Comparison of ENCODE assay signal across 13 cellular contexts in genomic region chr6:165846123-165846966, GRCh38.
A peak's percentile ranks its signal among the peaks of the same experiment; 100 is the strongest.
DNase-seq lines count a peak whose midpoint lies in the region; ATAC-seq and TF ChIP-seq lines count a peak whose summit lies in the region.
"Had no signal": no experiment of that assay in that cellular context is flagged by ENCODE, and none has a peak within 500 bp of the region (broad histone marks: within the 10 kb centered on the region; RNA-seq: fewer than 3 reads in every experiment).

No MANE protein-coding gene starts in this region.

- H3K36me3 ChIP-seq in adipocyte (ENCODE audit: control insufficient read depth, insufficient read depth, low read length, severe bottlenecking) (no peaks in the 10 kb centered on the region), mucosa of descending colon (ENCODE audit: low read depth) (no peaks in the 10 kb centered on the region), upper lobe of right lung (no peaks in the 10 kb centered on the region)
- H3K36me3 ChIP-seq: SJCRH30 had no signal

- intact Hi-C loops in mucosa of descending colon (cut with DNase I, micrococcal nuclease), result no loop called here
- intact Hi-C loops in upper lobe of right lung (cut with DNase I), result no loop called here

- H3K27me3 ChIP-seq in adipocyte (replicated peaks; ENCODE audit: control insufficient read depth, insufficient read depth, low read length) (peaks cover 40% of the 10 kb centered on the region), upper lobe of right lung (peaks cover 17% of the 10 kb centered on the region)

- no peaks in the 10 kb centered on the region for H3K9me3 ChIP-seq in adipocyte (ENCODE audit: control insufficient read depth, low read length)
- no peaks in the 10 kb centered on the region for H3K9me3 ChIP-seq in mucosa of descending colon
- H3K9me3 ChIP-seq in upper lobe of right lung, result no peaks in the 10 kb centered on the region
- H3K9me3 ChIP-seq: SJCRH30 had no signal

- H3K4me3 ChIP-seq in adipocyte (ENCODE audit: low read length), result peak overlapping the region; percentile 74
- no peak overlapping the region for H3K4me3 ChIP-seq in mucosa of descending colon
- H3K4me3 ChIP-seq in upper lobe of right lung, result peak overlapping the region; percentile 17
- H3K4me3 ChIP-seq: SJCRH30 had no signal

- ATAC-seq in mucosa of descending colon (peak; percentile 84), upper lobe of right lung (no peak), GM18873 (IDR thresholded peaks at IDR 0.05; ENCODE audit: low FRiP score, unreplicated experiment) (no peak)
- ATAC-seq: HepG2; natural killer cell treated with Interleukin-12 subunit alpha and Interleukin-12 subunit beta and Interleukin-15 and Interleukin-18, amount 100 ng/mL, for 72 hours had no signal

- DNase-seq in NCI-H2196 (lab: John Stamatoyannopoulos, UW; ENCODE audit: unreplicated experiment) (peak; percentile 11), NCI-H2196 treated with DMSO at 0.1 percent for 48 hours (lab: John Stamatoyannopoulos, UW; ENCODE audit: unreplicated experiment) (no peak), adipocyte (ENCODE audit: low read depth) (no peak), mucosa of descending colon (peak in 2 of 3 donors; percentile 62 to 89), upper lobe of right lung (no peak), midbrain (lab: John Stamatoyannopoulos, UW) (no peak), NCI-H2107 treated with DMSO at 0.1 percent for 48 hours (lab: John Stamatoyannopoulos, UW; ENCODE audit: unreplicated experiment) (no peak)
- DNase-seq: GF-D8; SJCRH30; stimulated activated CD4-positive, alpha-beta T cell treated with anti-CD3 and anti-CD28 coated beads, Interleukin-4, amount 100 ng/mL, for 1 hour had no signal

- TF ChIP-seq CTCF in mucosa of descending colon (IDR thresholded peaks at IDR 0.05) (no peak), upper lobe of right lung (IDR thresholded peaks at IDR 0.05) (no peak)

- peaks cover 15% of the 10 kb centered on the region for H3K4me1 ChIP-seq in adipocyte (ENCODE audit: control insufficient read depth, insufficient read depth, low read length)
- peaks cover 34% of the 10 kb centered on the region for H3K4me1 ChIP-seq in mucosa of descending colon (ENCODE audit: low read depth)
- peaks cover 5% of the 10 kb centered on the region for H3K4me1 ChIP-seq in upper lobe of right lung
- H3K4me1 ChIP-seq: SJCRH30 had no signal

- H3K9ac ChIP-seq in adipocyte (ENCODE audit: low read length), result peak overlapping the region; percentile 11

- H3K27ac ChIP-seq in upper lobe of right lung, result no peak overlapping the region
- H3K27ac ChIP-seq: SJCRH30 had no signal

Comparison
In these comparisons a context has a peak if more than half of its experiments do, and no peak if none do; other contexts are left out.
1. DNase-seq: peak in NCI-H2196 (single experiment) and mucosa of descending colon (2 of 3); none in NCI-H2196 treated with DMSO at 0.1 percent for 48 hours (single experiment), adipocyte (single experiment), upper lobe of right lung (single experiment), midbrain (single experiment) and NCI-H2107 treated with DMSO at 0.1 percent for 48 hours (single experiment).